In the genomic region with DNA sequence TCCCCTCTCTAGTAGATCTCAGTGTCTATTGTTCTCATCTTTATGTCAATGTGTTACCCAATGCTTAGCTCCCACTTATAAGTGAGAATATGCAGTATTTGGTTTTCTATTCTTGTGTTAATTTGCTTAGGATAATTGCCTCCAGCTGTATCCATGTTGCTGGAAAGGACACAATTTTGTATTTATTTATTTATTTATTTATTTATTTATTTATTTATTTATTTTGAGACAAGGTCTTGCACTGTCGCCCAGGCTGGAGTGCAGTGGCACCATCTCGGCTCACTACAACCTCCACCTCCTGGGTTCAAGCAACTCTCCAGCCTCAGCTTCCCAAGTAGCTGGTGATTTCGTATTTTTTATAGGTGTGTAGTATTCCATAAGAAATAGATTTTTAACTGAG, we compare ENCODE assay signal across 5 cellular contexts. TPM values are rescaled to one million over a fixed set of nuclear protein-coding genes. Genes with fewer than 3 reads are reported as not detected.
DNase-seq lines count a peak whose midpoint lies in the region; ATAC-seq, FAIRE-seq and TF ChIP-seq lines count a peak whose summit lies in the region.
"Not testable (repeated sequence)": the region's sequence is repeated elsewhere in the genome, so short reads cannot be mapped to it uniquely, and the experiment has no call there.
"Had no signal": no experiment of that assay in that cellular context is flagged by ENCODE, and none has a peak within 500 bp of the region (broad histone marks: within the 10 kb centered on the region; RNA-seq: fewer than 3 reads in every experiment).

No MANE protein-coding gene starts in this region.

- 26% methylated on average over 3 of the region's 3 CpGs for WGBS in A549 (ENCODE audit: missing lambda C conversion rate)

- TF ChIP-seq CTCF in A549 (IDR thresholded peaks at IDR 0.05); HEK293 (tag by site-specific recombination; IDR thresholded peaks at IDR 0.05): not testable (repeated sequence)

- DNase-seq in A549 (ENCODE audit: low read depth in 1 of 2, low spot score in 1 of 2), result not testable (repeated sequence)

- POLR2A ChIA-PET in A549 (lab: Yijun Ruan, JAX); HEK293 (lab: Yijun Ruan, JAX): not testable (repeated sequence)

- not testable (repeated sequence) for H3K36me3 ChIP-seq in HEK293 (ENCODE audit: control insufficient read depth in 2 of 2, insufficient read depth in 1 of 2, low read length in 2 of 2)

- H3K27ac ChIP-seq in A549; HEK293 (ENCODE audit: extremely low read depth, low read depth, low read length): not testable (repeated sequence)

- CTCF ChIA-PET in A549 (lab: Yijun Ruan, JAX); HEK293 (lab: Yijun Ruan, JAX): not testable (repeated sequence)

- not testable (repeated sequence) for H3K4me1 ChIP-seq in A549
- H3K4me1 ChIP-seq in HEK293 (ENCODE audit: control insufficient read depth, insufficient read depth, low read length), result peaks cover 12% of the 10 kb centered on the region; the same call in 1 of the 2 replicates

- FAIRE-seq in A549 (lab: Jason Lieb, UNC), result not testable (repeated sequence)

- not testable (repeated sequence) for H3K4me2 ChIP-seq in A549

- H3K4me3 ChIP-seq in A549; HEK293 (ENCODE audit: low read depth, low read length): not testable (repeated sequence)

- TF ChIP-seq POLR2A in A549 (IDR thresholded peaks at IDR 0.05; ENCODE audit: low read length), result not testable (repeated sequence)

- TF ChIP-seq EP300 in A549 (IDR thresholded peaks at IDR 0.05), result not testable (repeated sequence)

- TF ChIP-seq RAD21 in A549 (conservative IDR thresholded peaks at IDR 0.05 in 1 of 2, IDR thresholded peaks at IDR 0.05 in 1 of 2), result not testable (repeated sequence)

- not testable (repeated sequence) for H3K9me3 ChIP-seq in A549; HEK293 (ENCODE audit: control insufficient read depth, insufficient read depth, low read depth, low read length)

- not testable (repeated sequence) for ATAC-seq in A549

TF ChIP-seq in A549, 52 proteins besides CTCF, POLR2A, EP300 and RAD21:
- peak; percentile 68 for TF ChIP-seq ZC3H11A (IDR thresholded peaks at IDR 0.05)

TF ChIP-seq in HEK293, 187 proteins besides CTCF, POLR2A, EP300 and RAD21 (continues in another document):
- TF ChIP-seq ZNF404 (tag by site-specific recombination; IDR thresholded peaks at IDR 0.05) (0 out of 2 replicates have a peak, but pooled peaks have one; percentile 59), ZNF654 (tag by site-specific recombination; IDR thresholded peaks at IDR 0.05; ENCODE audit: low read depth) (peak; percentile 35), ZNF560 (tag by site-specific recombination; IDR thresholded peaks at IDR 0.05; ENCODE audit: borderline replicate concordance) (0 out of 2 replicates have a peak, but pooled peaks have one; percentile 35), ZNF558 (tag by site-specific recombination; IDR thresholded peaks at IDR 0.05) (0 out of 2 replicates have a peak, but pooled peaks have one; percentile 30), ZXDB (tag by site-specific recombination; IDR thresholded peaks at IDR 0.05) (0 out of 2 replicates have a peak, but pooled peaks have one; percentile 39), ZNF292 (tag by site-specific recombination; IDR thresholded peaks at IDR 0.05; ENCODE audit: borderline replicate concordance, low read depth) (peak; percentile 60; the same call in 1 of the 2 replicates), ZNF146 (tag by site-specific recombination; IDR thresholded peaks at IDR 0.05) (0 out of 2 replicates have a peak, but pooled peaks have one; percentile 3), ZNF433 (tag by site-specific recombination; IDR thresholded peaks at IDR 0.05; ENCODE audit: low read depth) (0 out of 2 replicates have a peak, but pooled peaks have one; percentile 30), ZNF341 (tag by site-specific recombination; IDR thresholded peaks at IDR 0.05; ENCODE audit: low read depth) (0 out of 2 replicates have a peak, but pooled peaks have one; percentile 18), ZNF510 (tag by site-specific recombination; IDR thresholded peaks at IDR 0.05; ENCODE audit: insufficient replicate concordance) (peak; percentile 42), ZNF623 (tag by site-specific recombination; IDR thresholded peaks at IDR 0.05) (peak; percentile 64), ZNF426 (tag by site-specific recombination; IDR thresholded peaks at IDR 0.05) (peak; percentile 78), ZNF394 (tag by site-specific recombination; IDR thresholded peaks at IDR 0.05; ENCODE audit: borderline replicate concordance) (peak; percentile 86; the same call in 1 of the 2 replicates), ZBTB8A (tag by site-specific recombination; IDR thresholded peaks at IDR 0.05) (peak; percentile 68), ZNF266 (tag by site-specific recombination; IDR thresholded peaks at IDR 0.05; ENCODE audit: low read depth) (0 out of 2 replicates have a peak, but pooled peaks have one; percentile 31), ZNF140 (tag by site-specific recombination; IDR thresholded peaks at IDR 0.05) (peak; percentile 48; the same call in 1 of the 2 replicates), ZNF202 (tag by site-specific recombination; IDR thresholded peaks at IDR 0.05; ENCODE audit: borderline replicate concordance) (0 out of 2 replicates have a peak, but pooled peaks have one; percentile 41), ZNF555 (tag by site-specific recombination; conservative IDR thresholded peaks at IDR 0.05) (peak; percentile 75)
- TF ChIP-seq, protein P1, sequence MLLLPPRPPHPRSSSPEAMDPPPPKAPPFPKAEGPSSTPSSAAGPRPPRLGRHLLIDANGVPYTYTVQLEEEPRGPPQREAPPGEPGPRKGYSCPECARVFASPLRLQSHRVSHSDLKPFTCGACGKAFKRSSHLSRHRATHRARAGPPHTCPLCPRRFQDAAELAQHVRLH (tag by site-specific recombination; IDR thresholded peaks at IDR 0.05), result 0 out of 2 replicates have a peak, but pooled peaks have one; percentile 11
- TF ChIP-seq, protein P2, sequence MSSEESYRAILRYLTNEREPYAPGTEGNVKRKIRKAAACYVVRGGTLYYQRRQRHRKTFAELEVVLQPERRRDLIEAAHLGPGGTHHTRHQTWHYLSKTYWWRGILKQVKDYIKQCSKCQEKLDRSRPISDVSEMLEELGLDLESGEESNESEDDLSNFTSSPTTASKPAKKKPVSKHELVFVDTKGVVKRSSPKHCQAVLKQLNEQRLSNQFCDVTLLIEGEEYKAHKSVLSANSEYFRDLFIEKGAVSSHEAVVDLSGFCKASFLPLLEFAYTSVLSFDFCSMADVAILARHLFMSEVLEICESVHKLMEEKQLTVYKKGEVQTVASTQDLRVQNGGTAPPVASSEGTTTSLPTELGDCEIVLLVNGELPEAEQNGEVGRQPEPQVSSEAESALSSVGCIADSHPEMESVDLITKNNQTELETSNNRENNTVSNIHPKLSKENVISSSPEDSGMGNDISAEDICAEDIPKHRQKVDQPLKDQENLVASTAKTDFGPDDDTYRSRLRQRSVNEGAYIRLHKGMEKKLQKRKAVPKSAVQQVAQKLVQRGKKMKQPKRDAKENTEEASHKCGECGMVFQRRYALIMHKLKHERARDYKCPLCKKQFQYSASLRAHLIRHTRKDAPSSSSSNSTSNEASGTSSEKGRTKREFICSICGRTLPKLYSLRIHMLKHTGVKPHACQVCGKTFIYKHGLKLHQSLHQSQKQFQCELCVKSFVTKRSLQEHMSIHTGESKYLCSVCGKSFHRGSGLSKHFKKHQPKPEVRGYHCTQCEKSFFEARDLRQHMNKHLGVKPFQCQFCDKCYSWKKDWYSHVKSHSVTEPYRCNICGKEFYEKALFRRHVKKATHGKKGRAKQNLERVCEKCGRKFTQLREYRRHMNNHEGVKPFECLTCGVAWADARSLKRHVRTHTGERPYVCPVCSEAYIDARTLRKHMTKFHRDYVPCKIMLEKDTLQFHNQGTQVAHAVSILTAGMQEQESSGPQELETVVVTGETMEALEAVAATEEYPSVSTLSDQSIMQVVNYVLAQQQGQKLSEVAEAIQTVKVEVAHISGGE (tag by site-specific recombination; conservative IDR thresholded peaks at IDR 0.05; ENCODE audit: low read depth), result peak; percentile 73

RNA-seq across cellular contexts. Expression of a gene that starts 15.0 kb away (rescaled TPM):
- polyA plus RNA-seq in A549 (2011; rRNA removed) (0.12 and 0.13 TPM in 2 replicates), A549 (2017; fragmentation: RNase III; extraction: RNeasy Plus Mini Kit Qiagen cat#74134 plus additional on column Dnase treatment) (not detected in 3 replicates)
- 0.01 TPM in 1 of 2 replicates, not detected in the other for polyA plus RNA-seq in A549 (2012; cell fraction: cytosol; rRNA removed)
- polyA plus RNA-seq in A549 (2012; cell fraction: nucleus; rRNA removed), result not detected in 2 replicates
- 0.05 TPM in 1 of 2 replicates, not detected in the other for polyA minus RNA-seq in A549 (2011; rRNA and poly(A)+ RNA removed)
- polyA plus RNA-seq: CD14-positive monocyte; CD4-positive, CD25-positive, alpha-beta regulatory T cell; CD8-positive, alpha-beta memory T cell had no signal
